ENCODE assay signal across 1 cellular context in genomic region chr19:3505598-3506383, GRCh38.
TF ChIP-seq lines count a peak whose summit lies in the region.

Gene FZR1 (plus strand): TSS chr19:3506311. CDS start chr19:3522990, 16,679 bp downstream.

TF ChIP-seq in K562, 482 proteins besides CTCF, POLR2A, EP300 and RAD21 (continued from another document and continues in another):
- no peak for TF ChIP-seq MLX (CRISPR knock-in tag; conservative IDR thresholded peaks at IDR 0.05)
- TF ChIP-seq HNRNPUL1 (IDR thresholded peaks at IDR 0.05; ENCODE audit: low read length), result no peak
- no peak for TF ChIP-seq SREBF2 (CRISPR knock-in tag; IDR thresholded peaks at IDR 0.05)
- TF ChIP-seq MTA1 (IDR thresholded peaks at IDR 0.05; ENCODE audit: borderline replicate concordance), result peak; percentile 45; the same call in 1 of the 2 replicates
- TF ChIP-seq RFX5 (IDR thresholded peaks at IDR 0.05; ENCODE audit: low read depth, low read length), result no peak
- TF ChIP-seq EWSR1 (IDR thresholded peaks at IDR 0.05; ENCODE audit: borderline replicate concordance, low read depth, partially characterized antibody), result no peak
- 0 out of 2 replicates have a peak, but pooled peaks have one; percentile 19 for TF ChIP-seq SMARCA5 (IDR thresholded peaks at IDR 0.05)
- TF ChIP-seq STAT6 (CRISPR knock-in tag; IDR thresholded peaks at IDR 0.05), result peak; percentile 92; the same call in 1 of the 2 replicates
- no peak for TF ChIP-seq PURB (CRISPR knock-in tag; IDR thresholded peaks at IDR 0.05; ENCODE audit: low read depth)
- peak; percentile 59; the same call in 1 of the 2 replicates for TF ChIP-seq GMEB1 (CRISPR knock-in tag; IDR thresholded peaks at IDR 0.05)
- TF ChIP-seq MEIS2 (IDR thresholded peaks at IDR 0.05; ENCODE audit: partially characterized antibody), result peak; percentile 92
- no peak for TF ChIP-seq MITF (IDR thresholded peaks at IDR 0.05)
- peak; percentile 19; the same call in 1 of the 2 replicates for TF ChIP-seq PKNOX1 (IDR thresholded peaks at IDR 0.05)
- TF ChIP-seq ZNF143 (CRISPR knock-in tag; IDR thresholded peaks at IDR 0.05), result peak; percentile 79
- 0 out of 2 replicates have a peak, but pooled peaks have one; percentile 43 for TF ChIP-seq ZBTB17 (CRISPR knock-in tag; IDR thresholded peaks at IDR 0.05)
- TF ChIP-seq ZNF146 (CRISPR knock-in tag; IDR thresholded peaks at IDR 0.05; ENCODE audit: unreplicated experiment), result no peak
- TF ChIP-seq RBBP5 (IDR thresholded peaks at IDR 0.05; ENCODE audit: borderline replicate concordance, insufficient read depth, low read length, poor library complexity, severe bottlenecking), result peak; percentile 7
- no peak for TF ChIP-seq ZC3H8 (IDR thresholded peaks at IDR 0.05)
- TF ChIP-seq SAFB (IDR thresholded peaks at IDR 0.05; ENCODE audit: borderline replicate concordance, low read depth, low read length), result no peak
- TF ChIP-seq SAP30 (IDR thresholded peaks at IDR 0.05; ENCODE audit: borderline replicate concordance, insufficient read depth, low read depth, low read length, poor library complexity, severe bottlenecking), result peak; percentile 87
- 0 out of 2 replicates have a peak, but pooled peaks have one; percentile 77 for TF ChIP-seq FOXP1 (CRISPR knock-in tag; IDR thresholded peaks at IDR 0.05)
- TF ChIP-seq ZNF311 (CRISPR knock-in tag; IDR thresholded peaks at IDR 0.05), result no peak
- peak; percentile 37; the same call in 1 of the 2 replicates for TF ChIP-seq POLR2AphosphoS5 (IDR thresholded peaks at IDR 0.05; ENCODE audit: control insufficient read depth, insufficient read depth, low read depth, low read length)
- no peak for TF ChIP-seq RBM34 (IDR thresholded peaks at IDR 0.05; ENCODE audit: borderline replicate concordance, insufficient read depth, low read length)
- no peak for TF ChIP-seq ZNF408 (CRISPR knock-in tag; IDR thresholded peaks at IDR 0.05; ENCODE audit: low read depth)
- TF ChIP-seq ZNF316 (IDR thresholded peaks at IDR 0.05), result no peak
- TF ChIP-seq PATZ1 (CRISPR knock-in tag; IDR thresholded peaks at IDR 0.05; ENCODE audit: borderline replicate concordance), result no peak
- TF ChIP-seq TEAD2 (tag; IDR thresholded peaks at IDR 0.05), result no peak
- TF ChIP-seq MXI1 (IDR thresholded peaks at IDR 0.05; ENCODE audit: low read depth, low read length), result peak; percentile 83
- no peak for TF ChIP-seq CBX2 (IDR thresholded peaks at IDR 0.05; ENCODE audit: insufficient read depth, low read length, poor library complexity, severe bottlenecking)
- TF ChIP-seq RBM25 (IDR thresholded peaks at IDR 0.05; ENCODE audit: low read depth, low read length, severe bottlenecking), result no peak
- TF ChIP-seq ZNF280B (CRISPR knock-in tag; IDR thresholded peaks at IDR 0.05), result no peak
- no peak for TF ChIP-seq SMAD3 (CRISPR knock-in tag; conservative IDR thresholded peaks at IDR 0.05)
- TF ChIP-seq MBD1 (CRISPR knock-in tag; IDR thresholded peaks at IDR 0.05), result no peak
- no peak for TF ChIP-seq ZNF436 (CRISPR knock-in tag; IDR thresholded peaks at IDR 0.05)
- TF ChIP-seq ERF (CRISPR knock-in tag; IDR thresholded peaks at IDR 0.05), result 0 out of 2 replicates have a peak, but pooled peaks have one; percentile 46
- TF ChIP-seq NEUROD1 (IDR thresholded peaks at IDR 0.05; ENCODE audit: borderline replicate concordance, low read depth, low read length, partially characterized antibody), result peak; percentile 69
- TF ChIP-seq EGR1 (conservative IDR thresholded peaks at IDR 0.05), result peak; percentile 52; the same call in 1 of the 2 replicates
- peak; percentile 67; the same call in 1 of the 2 replicates for TF ChIP-seq NBN (IDR thresholded peaks at IDR 0.05; ENCODE audit: low read depth)
- TF ChIP-seq CEBPZ (IDR thresholded peaks at IDR 0.05; ENCODE audit: borderline replicate concordance, low read depth, low read length), result no peak
- no peak; the same call in 1 of the 2 replicates for TF ChIP-seq TCF3 (CRISPR knock-in tag; IDR thresholded peaks at IDR 0.05)
- TF ChIP-seq CREM (IDR thresholded peaks at IDR 0.05; ENCODE audit: low read depth), result peak; percentile 98
- TF ChIP-seq ELK3 (CRISPR knock-in tag; IDR thresholded peaks at IDR 0.05), result no peak
- no peak for TF ChIP-seq JUNB (CRISPR knock-in tag; conservative IDR thresholded peaks at IDR 0.05)
- no peak for TF ChIP-seq MEF2A (IDR thresholded peaks at IDR 0.05; ENCODE audit: control insufficient read depth, low read depth, low read length)
- no peak for TF ChIP-seq LARP7 (IDR thresholded peaks at IDR 0.05)
- no peak for TF ChIP-seq ZNF76 (CRISPR knock-in tag; IDR thresholded peaks at IDR 0.05; ENCODE audit: borderline replicate concordance)
- TF ChIP-seq PYGO2 (tag; IDR thresholded peaks at IDR 0.05), result no peak
